ENCODE assay signal across 1 cellular context in the genomic region with DNA sequence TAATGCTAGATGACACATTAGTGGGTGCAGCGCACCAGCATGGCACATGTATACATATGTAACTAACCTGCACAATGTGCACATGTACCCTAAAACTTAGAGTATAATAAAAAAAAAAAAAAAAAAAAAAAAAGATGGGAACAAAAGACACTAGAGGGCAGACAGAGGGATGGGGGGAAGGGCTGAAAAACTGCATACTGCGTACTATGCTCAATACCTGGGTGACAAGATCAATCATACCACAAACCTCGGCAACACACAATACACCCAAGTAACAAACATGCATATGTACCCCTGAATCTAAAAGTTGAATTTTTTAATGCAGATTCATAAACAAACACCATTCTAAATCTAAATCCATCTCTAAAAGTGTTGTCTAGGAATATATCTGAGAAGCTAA. TPM values are rescaled to one million over a fixed set of nuclear protein-coding genes. Genes with fewer than 3 reads are reported as not detected.
"Had no signal": no experiment of that assay in that cellular context is flagged by ENCODE, and none has a peak within 500 bp of the region (broad histone marks: within the 10 kb centered on the region; RNA-seq: fewer than 3 reads in every experiment).

No MANE protein-coding gene starts in this region.

RNA-seq across cellular contexts. Expression of gene UACA, which starts 28.3 kb away (rescaled TPM):
- total RNA-seq: OCI-LY7 had no signal
